ENCODE assay signal across 27 cellular contexts in genomic region chr15:38024293-38025091, GRCh38.
DNase-seq lines count a peak whose midpoint lies in the region; ATAC-seq, FAIRE-seq and TF ChIP-seq lines count a peak whose summit lies in the region.
"Had no signal": no experiment of that assay in that cellular context is flagged by ENCODE, and none has a peak within 500 bp of the region (broad histone marks: within the 10 kb centered on the region; RNA-seq: fewer than 3 reads in every experiment).

No MANE protein-coding gene starts in this region.

- H3K36me3 ChIP-seq in OCI-LY7 (ENCODE audit: insufficient read depth, low read length): no peaks in the 10 kb centered on the region
- no peaks in the 10 kb centered on the region for H3K36me3 ChIP-seq in HepG2 (replicated peaks in 1 of 2; ENCODE audit: control insufficient read depth in 1 of 2, insufficient read depth in 2 of 2, low read length in 2 of 2)
- H3K36me3 ChIP-seq: BE2C, HAP-1, MG63 had no signal

- H3K79me2 ChIP-seq in OCI-LY7 (ENCODE audit: insufficient read depth, low read depth, low read length) (no peaks in the 10 kb centered on the region), HepG2 (ENCODE audit: insufficient read depth, low read length) (no peaks in the 10 kb centered on the region)

- H3K27ac ChIP-seq in OCI-LY7 (ENCODE audit: low read depth, low read length, poor library complexity, severe bottlenecking) (no peak overlapping the region), HepG2 (ENCODE audit: extremely low read length, insufficient read depth, low read length) (no peak overlapping the region)
- H3K27ac ChIP-seq: HL-60 had no signal

- ATAC-seq in activated CD8-positive, alpha-beta T cell treated with anti-CD3 and anti-CD28 coated beads, Interleukin-2, amount 10 ng/mL, durations not matched to agents 7 days and 5 days: no peak
- ATAC-seq in HG03439 (IDR thresholded peaks at IDR 0.05; ENCODE audit: unreplicated experiment) (no peak), HepG2 (no peak)
- ATAC-seq: GM12878 had no signal

- TF ChIP-seq RAD21 in HepG2 (CRISPR knock-in tag; IDR thresholded peaks at IDR 0.05): no peak

- POLR2A ChIA-PET in OCI-LY7 (lab: Charles Lee) (interaction anchor here (0.6 kb wide), 1 partner anchor 258 kb away, joined by 3 read pairs; no protein-coding TSS in a partner anchor), HepG2 (lab: Yijun Ruan, JAX) (no interaction called here)
- POLR2A ChIA-PET in activated CD8-positive, alpha-beta T cell treated with anti-CD3 and anti-CD28 coated beads, Interleukin-2, amount 10 ng/mL, durations not matched to agents 7 days and 5 days (lab: Charles Lee): no interaction called here

- CTCF ChIA-PET in OCI-LY7 (lab: Charles Lee; ENCODE audit: unreplicated experiment) (no interaction called here), HepG2 (lab: Yijun Ruan, JAX; ENCODE audit: low intra/inter-chr PET ratio, low total read pairs) (no interaction called here)
- CTCF ChIA-PET in activated CD8-positive, alpha-beta T cell treated with anti-CD3 and anti-CD28 coated beads, Interleukin-2, amount 10 ng/mL, durations not matched to agents 7 days and 5 days (lab: Charles Lee): no interaction called here

- 0% methylated on average over 2 of the region's 2 CpGs for WGBS in HepG2 (ENCODE audit: low lambda C conversion rate)

- H3K36me3 Mint-ChIP-seq in dendritic cell treated with granulocyte-macrophage colony-stimulating factor and Interleukin-4, amounts not matched to agents 40 ng/mL and 50 ng/mL, for 4 days (ENCODE audit: low read depth): peaks cover 77% of the 10 kb centered on the region
- H3K36me3 Mint-ChIP-seq in activated CD8-positive, alpha-beta T cell treated with anti-CD3 and anti-CD28 coated beads, Interleukin-2, amount 10 ng/mL, durations not matched to agents 7 days and 5 days (ENCODE audit: low read depth): no peaks in the 10 kb centered on the region
- H3K36me3 Mint-ChIP-seq: CD14-positive monocyte; CD8-positive, alpha-beta memory T cell had no signal

- peak overlapping the region; percentile 67 for H3K27ac Mint-ChIP-seq in dendritic cell treated with granulocyte-macrophage colony-stimulating factor and Interleukin-4, amounts not matched to agents 40 ng/mL and 50 ng/mL, for 4 days
- H3K27ac Mint-ChIP-seq in activated CD8-positive, alpha-beta T cell treated with anti-CD3 and anti-CD28 coated beads, Interleukin-2, amount 10 ng/mL, durations not matched to agents 7 days and 5 days: no peak overlapping the region

- H3K4me3 ChIP-seq in OCI-LY7 (ENCODE audit: low read depth, low read length, poor library complexity, severe bottlenecking) (no peak overlapping the region), HepG2 (replicated peaks in 1 of 3; ENCODE audit: insufficient read depth in 1 of 3, low read depth in 2 of 3, low read length in 3 of 3) (no peak overlapping the region)
- H3K4me3 ChIP-seq: GM12878, HAP-1, MG63 had no signal

- no peak overlapping the region for H3K9ac ChIP-seq in HepG2 (ENCODE audit: insufficient read depth, low read depth, low read length)
- H3K9ac ChIP-seq: SK-N-SH had no signal

- in situ Hi-C loops in HepG2 (cut with HindIII; ENCODE audit: extremely low pct_ligation_motif_present, low pct_unique_long_range_greater_than_20kb): loop anchor here (25.0 kb wide), 1 partner anchor 663 kb away; no protein-coding TSS in a partner anchor

- peaks cover 10% of the 10 kb centered on the region for H3K4me1 ChIP-seq in OCI-LY7 (ENCODE audit: insufficient read depth, low read length, poor library complexity, severe bottlenecking)
- H3K4me1 ChIP-seq in HepG2 (ENCODE audit: insufficient read depth, low read length): no peaks in the 10 kb centered on the region
- H3K4me1 ChIP-seq: BE2C, HAP-1 had no signal

- peaks cover 33% of the 10 kb centered on the region for H3K9me3 Mint-ChIP-seq in dendritic cell treated with granulocyte-macrophage colony-stimulating factor and Interleukin-4, amounts not matched to agents 40 ng/mL and 50 ng/mL, for 4 days
- no peaks in the 10 kb centered on the region for H3K9me3 Mint-ChIP-seq in activated CD8-positive, alpha-beta T cell treated with anti-CD3 and anti-CD28 coated beads, Interleukin-2, amount 10 ng/mL, durations not matched to agents 7 days and 5 days (ENCODE audit: insufficient read depth)

- peak; percentile 32 for DNase-seq in HT1080 (ENCODE audit: low read depth)
- peak; percentile 10 for DNase-seq in OCI-LY7 (ENCODE audit: low spot score)
- peak; percentile 48 for DNase-seq in renal cortical epithelial cell (ENCODE audit: low read depth)
- no peak for DNase-seq in activated CD8-positive, alpha-beta T cell treated with anti-CD3 and anti-CD28 coated beads, Interleukin-2, amount 10 ng/mL, durations not matched to agents 7 days and 5 days
- no peak for DNase-seq in NCI-H2081 treated with DMSO at 0.1 percent for 48 hours (lab: John Stamatoyannopoulos, UW)
- DNase-seq in HepG2 (ENCODE audit: low spot score): no peak
- DNase-seq: 8988T; ACHN; BE2C; CD8-positive, alpha-beta memory T cell; DMS 273 treated with DMSO at 0.1 percent for 48 hours; DMS79; EL; GDM1; GOT3; KBM-7; MG63; NCI-H2029; NCI-H2227 treated with DMSO at 0.1 percent for 48 hours; NCI-H526 treated with DMSO at 0.1 percent for 48 hours; SK-N-SH had no signal

- H3K4me3 Mint-ChIP-seq in dendritic cell treated with granulocyte-macrophage colony-stimulating factor and Interleukin-4, amounts not matched to agents 40 ng/mL and 50 ng/mL, for 4 days: no peak overlapping the region
- no peak overlapping the region for H3K4me3 Mint-ChIP-seq in activated CD8-positive, alpha-beta T cell treated with anti-CD3 and anti-CD28 coated beads, Interleukin-2, amount 10 ng/mL, durations not matched to agents 7 days and 5 days
- H3K4me3 Mint-ChIP-seq: CD14-positive monocyte; CD8-positive, alpha-beta memory T cell had no signal

- H3K9me3 ChIP-seq in OCI-LY7 (ENCODE audit: low read length) (peaks cover 10% of the 10 kb centered on the region), HepG2 (ENCODE audit: low read length) (peaks cover 11% of the 10 kb centered on the region; the same call in 1 of the 2 replicates)
- H3K9me3 ChIP-seq: BE2C, HAP-1, MG63, SK-N-SH had no signal

- BruUV-seq in OCI-LY7 (replicated peaks; lab: Mats Ljungman, UMichigan) (no TSS peak), HepG2 (replicated peaks; lab: Mats Ljungman, UMichigan) (no TSS peak)

- H4K20me1 ChIP-seq in OCI-LY7 (ENCODE audit: insufficient read depth, low read length): no peaks in the 10 kb centered on the region
- H4K20me1 ChIP-seq in HepG2 (ENCODE audit: insufficient read depth, low read length): no peaks in the 10 kb centered on the region

- H3K4me1 Mint-ChIP-seq in dendritic cell treated with granulocyte-macrophage colony-stimulating factor and Interleukin-4, amounts not matched to agents 40 ng/mL and 50 ng/mL, for 4 days (ENCODE audit: low read depth): peaks cover 65% of the 10 kb centered on the region
- H3K4me1 Mint-ChIP-seq in activated CD8-positive, alpha-beta T cell treated with anti-CD3 and anti-CD28 coated beads, Interleukin-2, amount 10 ng/mL, durations not matched to agents 7 days and 5 days (ENCODE audit: low read depth): no peaks in the 10 kb centered on the region
- H3K4me1 Mint-ChIP-seq: CD8-positive, alpha-beta memory T cell had no signal

- TF ChIP-seq CTCF in OCI-LY7 (conservative IDR thresholded peaks at IDR 0.05; ENCODE audit: low read length) (no peak), HepG2 (CRISPR knock-in tag; IDR thresholded peaks at IDR 0.05) (no peak)

- intact Hi-C loops in OCI-LY7 (cut with micrococcal nuclease; ENCODE audit: unreplicated experiment) (no loop called here), HepG2 (cut with micrococcal nuclease; ENCODE audit: unreplicated experiment) (no loop called here)
- intact Hi-C loops in dendritic cell treated with granulocyte-macrophage colony-stimulating factor and Interleukin-4, amounts not matched to agents 40 ng/mL and 50 ng/mL, for 4 days (cut with micrococcal nuclease): no loop called here

- no peaks in the 10 kb centered on the region for H3K27me3 Mint-ChIP-seq in dendritic cell treated with granulocyte-macrophage colony-stimulating factor and Interleukin-4, amounts not matched to agents 40 ng/mL and 50 ng/mL, for 4 days
- peaks cover 4% of the 10 kb centered on the region for H3K27me3 Mint-ChIP-seq in activated CD8-positive, alpha-beta T cell treated with anti-CD3 and anti-CD28 coated beads, Interleukin-2, amount 10 ng/mL, durations not matched to agents 7 days and 5 days (ENCODE audit: low read depth)

- H2AFZ ChIP-seq in OCI-LY7 (ENCODE audit: low read length): peak overlapping the region; percentile 43
- H2AFZ ChIP-seq in HepG2 (ENCODE audit: low read length): no peak overlapping the region

- TF ChIP-seq EP300 in HepG2 (IDR thresholded peaks at IDR 0.05; ENCODE audit: low read depth in 2 of 2, low read length in 2 of 2) (no peak), HepG2 (CRISPR knock-in tag; IDR thresholded peaks at IDR 0.05; ENCODE audit: borderline replicate concordance) (no peak)

- TF ChIP-seq POLR2A in HepG2 (IDR thresholded peaks at IDR 0.05; ENCODE audit: insufficient read depth in 1 of 2, low read depth in 2 of 2, low read length in 2 of 2): no peak

- H3K9me2 ChIP-seq in OCI-LY7 (ENCODE audit: insufficient read depth, low read length): no peaks in the 10 kb centered on the region
- H3K9me2 ChIP-seq: SK-N-SH had no signal

- H3K4me2 ChIP-seq in OCI-LY7 (ENCODE audit: low read length): 0 out of 2 replicates have a peak overlapping the region, but pooled peaks have one; percentile 13
- no peak overlapping the region for H3K4me2 ChIP-seq in HepG2 (ENCODE audit: low read depth, low read length)
- H3K4me2 ChIP-seq: SK-N-SH had no signal

- FAIRE-seq in HepG2 (lab: Jason Lieb, UNC): no peak
- FAIRE-seq: GM12878 had no signal

- H3K27me3 ChIP-seq in HepG2 (ENCODE audit: control insufficient read depth in 1 of 2, insufficient read depth in 2 of 2, low read length in 2 of 2): no peaks in the 10 kb centered on the region
- H3K27me3 ChIP-seq: BE2C, MG63 had no signal

Comparison
In these comparisons a context has a peak if more than half of its experiments do, and no peak if none do; other contexts are left out.
1. DNase-seq: peak in HT1080 (single experiment), OCI-LY7 (single experiment) and renal cortical epithelial cell (single experiment); none in activated CD8-positive, alpha-beta T cell treated with anti-CD3 and anti-CD28 coated beads, Interleukin-2, amount 10 ng/mL, durations not matched to agents 7 days and 5 days (single experiment), NCI-H2081 treated with DMSO at 0.1 percent for 48 hours (single experiment) and HepG2 (single experiment).